Comparison of ENCODE assay signal across 8 cellular contexts in genomic region chr19:52943134-52943883, GRCh38. TPM values are rescaled to one million over a fixed set of nuclear protein-coding genes. Genes with fewer than 3 reads are reported as not detected.
DNase-seq lines count a peak whose midpoint lies in the region; ATAC-seq, FAIRE-seq and TF ChIP-seq lines count a peak whose summit lies in the region.

No MANE protein-coding gene starts in this region.

- H3K36me3 ChIP-seq in adipocyte (ENCODE audit: control insufficient read depth, insufficient read depth, low read length, severe bottlenecking) (no peaks in the 10 kb centered on the region), HepG2 (replicated peaks in 1 of 2; ENCODE audit: control insufficient read depth in 1 of 2, insufficient read depth in 2 of 2, low read length in 2 of 2) (no peaks in the 10 kb centered on the region), suprapubic skin (no peaks in the 10 kb centered on the region)

- peak overlapping the region; percentile 85 for H3K4me2 ChIP-seq in HepG2 (ENCODE audit: low read depth, low read length)

- POLR2A ChIA-PET in activated CD4-positive, alpha-beta T cell treated with anti-CD3 and anti-CD28 coated beads for 36 hours (lab: Charles Lee) = interaction anchor here (0.6 kb wide), 2 partner anchors 20 to 573 kb away, joined by 3 to 5 read pairs; partner anchors contain the start of gene ZNF880
- POLR2A ChIA-PET in HepG2 (lab: Yijun Ruan, JAX) = no interaction called here

- H3K27ac Mint-ChIP-seq in activated CD4-positive, alpha-beta T cell treated with anti-CD3 and anti-CD28 coated beads for 36 hours = no peak overlapping the region

- H3K27me3 ChIP-seq in adipocyte (replicated peaks; ENCODE audit: control insufficient read depth, insufficient read depth, low read length) (no peaks in the 10 kb centered on the region), HepG2 (ENCODE audit: control insufficient read depth in 1 of 2, insufficient read depth in 2 of 2, low read length in 2 of 2) (no peaks in the 10 kb centered on the region; a peak in 2 of 5 replicates), suprapubic skin (no peaks in the 10 kb centered on the region)

- H3K4me3 ChIP-seq in adipocyte (ENCODE audit: low read length) (peak overlapping the region; percentile 98), HepG2 (replicated peaks in 1 of 3; ENCODE audit: insufficient read depth in 1 of 3, low read depth in 2 of 3, low read length in 3 of 3) (peak overlapping the region; percentile 42 to 79 (median 48); a peak in 5 of 6 replicates), suprapubic skin (peak overlapping the region; percentile 90)

- peaks cover 18% of the 10 kb centered on the region for H3K4me1 Mint-ChIP-seq in activated CD4-positive, alpha-beta T cell treated with anti-CD3 and anti-CD28 coated beads for 36 hours

- WGBS in HepG2 (ENCODE audit: low lambda C conversion rate) = 84% methylated on average over 28 of the region's 29 CpGs
- 62% methylated on average over 29 of the region's 29 CpGs for WGBS in suprapubic skin

- TF ChIP-seq POLR2A in HepG2 (IDR thresholded peaks at IDR 0.05; ENCODE audit: insufficient read depth in 1 of 2, low read depth in 2 of 2, low read length in 2 of 2) (no peak), suprapubic skin (IDR thresholded peaks at IDR 0.05) (no peak)

- H3K36me3 Mint-ChIP-seq in activated CD4-positive, alpha-beta T cell treated with anti-CD3 and anti-CD28 coated beads for 36 hours (ENCODE audit: low read depth) = peaks cover 31% of the 10 kb centered on the region

- BruUV-seq in HepG2 (replicated peaks; lab: Mats Ljungman, UMichigan) = no TSS peak

- peak overlapping the region; percentile 90 for H3K4me3 Mint-ChIP-seq in activated CD4-positive, alpha-beta T cell treated with anti-CD3 and anti-CD28 coated beads for 36 hours

- peak overlapping the region; percentile 73 for H3K9ac ChIP-seq in adipocyte (ENCODE audit: low read length)
- H3K9ac ChIP-seq in HepG2 (ENCODE audit: insufficient read depth, low read depth, low read length) = peak overlapping the region; percentile 31; the same call in 1 of the 2 replicates

- H4K20me1 ChIP-seq in HepG2 (ENCODE audit: insufficient read depth, low read length) = no peaks in the 10 kb centered on the region

- no peak for TF ChIP-seq EP300 in HepG2 (IDR thresholded peaks at IDR 0.05; ENCODE audit: low read depth in 2 of 2, low read length in 2 of 2)
- no peak for TF ChIP-seq EP300 in HepG2 (CRISPR knock-in tag; IDR thresholded peaks at IDR 0.05; ENCODE audit: borderline replicate concordance)
- TF ChIP-seq EP300 in suprapubic skin (IDR thresholded peaks at IDR 0.05) = no peak

- H3K9me3 ChIP-seq in adipocyte (ENCODE audit: control insufficient read depth, low read length) = peaks cover 15% of the 10 kb centered on the region
- peaks cover 5% of the 10 kb centered on the region for H3K9me3 ChIP-seq in HepG2 (ENCODE audit: low read length)
- peaks cover 14% of the 10 kb centered on the region for H3K9me3 ChIP-seq in suprapubic skin

- H3K79me2 ChIP-seq in HepG2 (ENCODE audit: insufficient read depth, low read length) = peaks cover 8% of the 10 kb centered on the region

- in situ Hi-C loops in HepG2 (cut with HindIII; ENCODE audit: extremely low pct_ligation_motif_present, low pct_unique_long_range_greater_than_20kb) = no loop called here

- intact Hi-C loops in activated CD4-positive, alpha-beta T cell treated with anti-CD3 and anti-CD28 coated beads for 36 hours (cut with DNase I, micrococcal nuclease) = loop anchor here in 1 of 2 experiments (2.0 to 5.0 kb wide), 5 partner anchors 86 to 1241 kb away; partner anchors contain the start of genes ZNF468, ZNF766 and ZNF845
- intact Hi-C loops in HepG2 (cut with micrococcal nuclease; ENCODE audit: unreplicated experiment) = no loop called here

- H3K27ac ChIP-seq in HepG2 (ENCODE audit: extremely low read length, insufficient read depth, low read length) (peak overlapping the region; percentile 69), suprapubic skin (peak overlapping the region; percentile 92)

- CTCF ChIA-PET in activated CD4-positive, alpha-beta T cell treated with anti-CD3 and anti-CD28 coated beads for 36 hours (lab: Charles Lee) = interaction anchor here (0.6 kb wide), 1 partner anchor 139 kb away, joined by 3 read pairs; no protein-coding TSS in a partner anchor
- CTCF ChIA-PET in HepG2 (lab: Yijun Ruan, JAX; ENCODE audit: low intra/inter-chr PET ratio, low total read pairs) = no interaction called here

- peaks cover 9% of the 10 kb centered on the region for H3K4me1 ChIP-seq in adipocyte (ENCODE audit: control insufficient read depth, insufficient read depth, low read length)
- H3K4me1 ChIP-seq in HepG2 (ENCODE audit: insufficient read depth, low read length) = peaks cover 43% of the 10 kb centered on the region
- peaks cover 24% of the 10 kb centered on the region for H3K4me1 ChIP-seq in suprapubic skin

- TF ChIP-seq CTCF in HepG2 (CRISPR knock-in tag; IDR thresholded peaks at IDR 0.05) = no peak
- TF ChIP-seq CTCF in suprapubic skin (IDR thresholded peaks at IDR 0.05) = no peak

- H2AFZ ChIP-seq in HepG2 (ENCODE audit: low read length) = no peak overlapping the region

- TF ChIP-seq RAD21 in HepG2 (CRISPR knock-in tag; IDR thresholded peaks at IDR 0.05) = no peak

- no peak for ATAC-seq in activated CD4-positive, alpha-beta T cell treated with anti-CD3 and anti-CD28 coated beads for 36 hours
- ATAC-seq in HepG2 (no peak), GM21825 (IDR thresholded peaks at IDR 0.05; ENCODE audit: unreplicated experiment) (no peak)

- no peak for FAIRE-seq in HepG2 (lab: Jason Lieb, UNC)

- no peak for DNase-seq in activated CD4-positive, alpha-beta T cell treated with anti-CD3 and anti-CD28 coated beads for 36 hours
- DNase-seq in activated CD4-positive, alpha-beta T cell treated with anti-CD3 and anti-CD28 coated beads, Interleukin-2, amount 50 U/mL, for 4 hours = no peak
- no peak for DNase-seq in adipocyte (ENCODE audit: low read depth)
- no peak for DNase-seq in HepG2 (ENCODE audit: low spot score)
- peak in 1 of 2 donors; percentile 59 for DNase-seq in suprapubic skin (ENCODE audit: low spot score in 2 of 2)
- no peak for DNase-seq in KG1 (lab: John Stamatoyannopoulos, UW)
- DNase-seq in A172 (ENCODE audit: low spot score) = no peak

- H3K27me3 Mint-ChIP-seq in activated CD4-positive, alpha-beta T cell treated with anti-CD3 and anti-CD28 coated beads for 36 hours = no peaks in the 10 kb centered on the region

- peaks cover 16% of the 10 kb centered on the region for H3K9me3 Mint-ChIP-seq in activated CD4-positive, alpha-beta T cell treated with anti-CD3 and anti-CD28 coated beads for 36 hours (ENCODE audit: low read depth)

RNA-seq across cellular contexts. Expression of gene ZNF816, which starts 19.4 kb away (rescaled TPM):
- total RNA-seq in activated CD4-positive, alpha-beta T cell treated with anti-CD3 and anti-CD28 coated beads for 36 hours = 10 to 100 TPM; 10.7 to 11.4 TPM
- total RNA-seq in HepG2 (2016; rRNA removed; fragmentation: Illumina TruSeq; extraction: Trizol) = 14.1 and 23.1 TPM in 2 replicates
- total RNA-seq in HepG2 (2016; cell fraction: cytosol; rRNA removed; fragmentation: Illumina TruSeq; extraction: Trizol; ENCODE audit: low read depth) = 2.5 and 3.3 TPM in 2 replicates
- total RNA-seq in HepG2 (2016; cell fraction: insoluble cytoplasmic fraction; rRNA removed; fragmentation: Illumina TruSeq; extraction: Trizol) = 15.1 and 26.6 TPM in 2 replicates
- total RNA-seq in HepG2 (2016; cell fraction: membrane; rRNA removed; fragmentation: Illumina TruSeq; extraction: Trizol) = 6.9 and 9.8 TPM in 2 replicates
- 9.8 and 11.9 TPM in 2 replicates for total RNA-seq in HepG2 (2016; cell fraction: nucleus; rRNA removed; fragmentation: Illumina TruSeq; extraction: Trizol)
- polyA plus RNA-seq in HepG2 (2011; rRNA removed) = 5.2 and 6.5 TPM in 2 replicates
- polyA plus RNA-seq in HepG2 (2011; cell fraction: cytosol; rRNA removed) = 3.0 and 5.7 TPM in 2 replicates
- 4.4 and 6.1 TPM in 2 replicates for polyA plus RNA-seq in HepG2 (2011; cell fraction: nucleus; rRNA removed)
- 6.0 and 8.5 TPM in 2 replicates for polyA plus RNA-seq in HepG2 (2012)
- polyA plus RNA-seq in HepG2 (2016; cell fraction: cytosol; fragmentation: Illumina TruSeq; extraction: Trizol; ENCODE audit: low read depth) = 0.46 TPM in 2 replicates
- 10.2 and 10.9 TPM in 2 replicates for polyA plus RNA-seq in HepG2 (2016; cell fraction: insoluble cytoplasmic fraction; fragmentation: Illumina TruSeq; extraction: Trizol; ENCODE audit: low read depth)
- polyA plus RNA-seq in HepG2 (2016; cell fraction: membrane; fragmentation: Illumina TruSeq; extraction: Trizol; ENCODE audit: low read depth) = 1.1 and 1.4 TPM in 2 replicates
- 8.3 and 9.0 TPM in 2 replicates for polyA plus RNA-seq in HepG2 (2016; cell fraction: nucleus; fragmentation: Illumina TruSeq; extraction: Trizol; ENCODE audit: insufficient read depth, low read depth)
- polyA minus RNA-seq in HepG2 (2011; rRNA and poly(A)+ RNA removed; ENCODE audit: low replicate concordance) = 2.0 and 3.8 TPM in 2 replicates
- 7.4 and 11.6 TPM in 2 replicates for polyA minus RNA-seq in HepG2 (2011; cell fraction: cytosol; rRNA and poly(A)+ RNA removed)
- 11.7 and 18.5 TPM in 2 replicates for polyA minus RNA-seq in HepG2 (2011; cell fraction: nucleus; rRNA and poly(A)+ RNA removed)
- total RNA-seq in suprapubic skin = 10 to 100 TPM in 2 of 4 donors, 1 to 10 TPM in 2; 6.8 to 14.5 (median 9.2) TPM
- total RNA-seq in A172 (2014; rRNA removed; shearing (Covaris generic)) = 10.7 and 12.0 TPM in 2 replicates

RNA-seq across cellular contexts. Expression of gene ZNF888, which starts 20.1 kb away (rescaled TPM):
- total RNA-seq in activated CD4-positive, alpha-beta T cell treated with anti-CD3 and anti-CD28 coated beads for 36 hours = 1 to 10 TPM; 5.1 to 5.5 TPM
- 7.6 and 10.4 TPM in 2 replicates for total RNA-seq in HepG2 (2016; rRNA removed; fragmentation: Illumina TruSeq; extraction: Trizol)
- total RNA-seq in HepG2 (2016; cell fraction: cytosol; rRNA removed; fragmentation: Illumina TruSeq; extraction: Trizol; ENCODE audit: low read depth) = 0.51 and 1.5 TPM in 2 replicates
- 6.1 and 9.5 TPM in 2 replicates for total RNA-seq in HepG2 (2016; cell fraction: insoluble cytoplasmic fraction; rRNA removed; fragmentation: Illumina TruSeq; extraction: Trizol)
- 2.8 and 3.0 TPM in 2 replicates for total RNA-seq in HepG2 (2016; cell fraction: membrane; rRNA removed; fragmentation: Illumina TruSeq; extraction: Trizol)
- 5.6 and 6.6 TPM in 2 replicates for total RNA-seq in HepG2 (2016; cell fraction: nucleus; rRNA removed; fragmentation: Illumina TruSeq; extraction: Trizol)
- polyA plus RNA-seq in HepG2 (2011; rRNA removed) = 1.7 TPM in 2 replicates
- polyA plus RNA-seq in HepG2 (2011; cell fraction: cytosol; rRNA removed) = 0.59 and 1.1 TPM in 2 replicates
- 1.6 and 2.7 TPM in 2 replicates for polyA plus RNA-seq in HepG2 (2011; cell fraction: nucleus; rRNA removed)
- 2.5 and 3.0 TPM in 2 replicates for polyA plus RNA-seq in HepG2 (2012)
- polyA plus RNA-seq in HepG2 (2016; cell fraction: cytosol; fragmentation: Illumina TruSeq; extraction: Trizol; ENCODE audit: low read depth) = 0.15 and 0.21 TPM in 2 replicates
- 4.2 and 4.7 TPM in 2 replicates for polyA plus RNA-seq in HepG2 (2016; cell fraction: insoluble cytoplasmic fraction; fragmentation: Illumina TruSeq; extraction: Trizol; ENCODE audit: low read depth)
- 0.56 and 0.72 TPM in 2 replicates for polyA plus RNA-seq in HepG2 (2016; cell fraction: membrane; fragmentation: Illumina TruSeq; extraction: Trizol; ENCODE audit: low read depth)
- polyA plus RNA-seq in HepG2 (2016; cell fraction: nucleus; fragmentation: Illumina TruSeq; extraction: Trizol; ENCODE audit: insufficient read depth, low read depth) = 7.9 and 10.0 TPM in 2 replicates
- polyA minus RNA-seq in HepG2 (2011; rRNA and poly(A)+ RNA removed; ENCODE audit: low replicate concordance) = 1.3 and 1.8 TPM in 2 replicates
- 2.3 and 2.8 TPM in 2 replicates for polyA minus RNA-seq in HepG2 (2011; cell fraction: cytosol; rRNA and poly(A)+ RNA removed)
- 8.8 and 11.4 TPM in 2 replicates for polyA minus RNA-seq in HepG2 (2011; cell fraction: nucleus; rRNA and poly(A)+ RNA removed)
- total RNA-seq in suprapubic skin = 1 to 10 TPM; 3.5 to 5.3 (median 4.5) TPM
- 6.6 and 7.8 TPM in 2 replicates for total RNA-seq in A172 (2014; rRNA removed; shearing (Covaris generic))

RNA-seq across cellular contexts. Expression of gene ZNF320, which starts 45.9 kb away (rescaled TPM):
- total RNA-seq in activated CD4-positive, alpha-beta T cell treated with anti-CD3 and anti-CD28 coated beads for 36 hours = 10 to 100 TPM; 10.8 to 12.2 TPM
- 0.49 and 1.3 TPM in 2 replicates for total RNA-seq in HepG2 (2016; rRNA removed; fragmentation: Illumina TruSeq; extraction: Trizol)
- 0.71 TPM in 1 of 2 replicates, not detected in the other for total RNA-seq in HepG2 (2016; cell fraction: cytosol; rRNA removed; fragmentation: Illumina TruSeq; extraction: Trizol; ENCODE audit: low read depth)
- 0.76 and 0.85 TPM in 2 replicates for total RNA-seq in HepG2 (2016; cell fraction: insoluble cytoplasmic fraction; rRNA removed; fragmentation: Illumina TruSeq; extraction: Trizol)
- total RNA-seq in HepG2 (2016; cell fraction: membrane; rRNA removed; fragmentation: Illumina TruSeq; extraction: Trizol) = not detected in 2 replicates
- 0.91 and 1.1 TPM in 2 replicates for total RNA-seq in HepG2 (2016; cell fraction: nucleus; rRNA removed; fragmentation: Illumina TruSeq; extraction: Trizol)
- polyA plus RNA-seq in HepG2 (2011; rRNA removed) = 0.05 TPM in 1 of 2 replicates, not detected in the other
- polyA plus RNA-seq in HepG2 (2011; cell fraction: cytosol; rRNA removed) = not detected in 2 replicates
- not detected in 2 replicates for polyA plus RNA-seq in HepG2 (2011; cell fraction: nucleus; rRNA removed)
- polyA plus RNA-seq in HepG2 (2012) = not detected in 2 replicates
- polyA plus RNA-seq in HepG2 (2016; cell fraction: cytosol; fragmentation: Illumina TruSeq; extraction: Trizol; ENCODE audit: low read depth) = not detected in 2 replicates
- 0.43 TPM in 1 of 2 replicates, not detected in the other for polyA plus RNA-seq in HepG2 (2016; cell fraction: insoluble cytoplasmic fraction; fragmentation: Illumina TruSeq; extraction: Trizol; ENCODE audit: low read depth)
- polyA plus RNA-seq in HepG2 (2016; cell fraction: membrane; fragmentation: Illumina TruSeq; extraction: Trizol; ENCODE audit: low read depth) = 0.29 and 0.37 TPM in 2 replicates
- 0.98 and 1.1 TPM in 2 replicates for polyA plus RNA-seq in HepG2 (2016; cell fraction: nucleus; fragmentation: Illumina TruSeq; extraction: Trizol; ENCODE audit: insufficient read depth, low read depth)
- 15.4 TPM in 1 of 2 replicates, not detected in the other for polyA minus RNA-seq in HepG2 (2011; rRNA and poly(A)+ RNA removed; ENCODE audit: low replicate concordance)
- not detected in 2 replicates for polyA minus RNA-seq in HepG2 (2011; cell fraction: cytosol; rRNA and poly(A)+ RNA removed)
- polyA minus RNA-seq in HepG2 (2011; cell fraction: nucleus; rRNA and poly(A)+ RNA removed) = not detected in 2 replicates
- total RNA-seq in suprapubic skin = 10 to 100 TPM in 2 of 4 donors, 1 to 10 TPM in 2; 5.3 to 29.3 (median 11.3) TPM
- 3.8 and 5.8 TPM in 2 replicates for total RNA-seq in A172 (2014; rRNA removed; shearing (Covaris generic))

Comparison
In these comparisons a context has a peak if more than half of its experiments do, and no peak if none do; other contexts are left out.
1. H3K4me3 ChIP-seq: peak in every context shown above with its lines; median percentile 98 in adipocyte; 90 in suprapubic skin; 48 in HepG2.